ENCODE assay signal across 9 cellular contexts in the genomic region with DNA sequence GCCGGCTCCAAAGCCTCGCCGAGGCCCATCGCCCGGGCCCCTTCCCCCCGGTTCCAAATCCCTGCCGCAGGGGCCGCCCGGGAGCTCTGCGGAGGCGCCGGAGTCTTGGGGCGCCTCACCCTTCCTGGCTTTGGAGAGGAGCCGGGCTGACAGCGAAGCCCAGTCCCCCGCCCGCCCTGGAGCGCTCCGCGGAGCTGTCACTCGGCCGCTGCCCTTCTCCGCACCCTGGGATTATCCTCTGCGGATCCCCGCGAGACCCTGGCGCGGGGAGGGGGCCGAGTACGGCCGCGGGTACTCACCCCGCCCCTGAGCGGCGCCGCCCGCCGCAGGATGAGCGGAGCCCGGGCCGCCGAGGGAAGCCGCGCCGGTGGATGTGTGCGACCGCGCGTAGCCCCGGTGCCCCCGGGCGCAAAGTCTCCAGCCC. TPM values are rescaled to one million over a fixed set of nuclear protein-coding genes. Genes with fewer than 3 reads are reported as not detected.
DNase-seq lines count a peak whose midpoint lies in the region; ATAC-seq, FAIRE-seq and TF ChIP-seq lines count a peak whose summit lies in the region.
"Had no signal": no experiment of that assay in that cellular context is flagged by ENCODE, and none has a peak within 500 bp of the region (broad histone marks: within the 10 kb centered on the region; RNA-seq: fewer than 3 reads in every experiment).

No MANE protein-coding gene starts in this region.

- ATAC-seq in HG02884 (IDR thresholded peaks at IDR 0.05; ENCODE audit: unreplicated experiment), result peak; percentile 52
- ATAC-seq in HepG2, result peak; percentile 88

- H3K9ac ChIP-seq in HepG2 (ENCODE audit: insufficient read depth, low read depth, low read length), result no peak overlapping the region

- no peaks in the 10 kb centered on the region for H3K79me2 ChIP-seq in HepG2 (ENCODE audit: insufficient read depth, low read length)

- H2AFZ ChIP-seq in HepG2 (ENCODE audit: low read length), result no peak overlapping the region

- H3K4me3 ChIP-seq in AG09309 (ENCODE audit: control insufficient read depth, low read depth, low read length), result peak overlapping the region; percentile 39
- peak overlapping the region; percentile 41 to 65 (median 62) for H3K4me3 ChIP-seq in breast epithelium
- H3K4me3 ChIP-seq in HepG2 (replicated peaks in 1 of 3; ENCODE audit: insufficient read depth in 1 of 3, low read depth in 2 of 3, low read length in 3 of 3), result peak overlapping the region; percentile 45 to 64 (median 53); a peak in 4 of 6 replicates

- WGBS in HepG2 (ENCODE audit: low lambda C conversion rate), result 20% methylated on average over 3 of the region's 52 CpGs

- no peak for TF ChIP-seq RAD21 in HepG2 (CRISPR knock-in tag; IDR thresholded peaks at IDR 0.05)

- H3K9me3 Mint-ChIP-seq in type B pancreatic cell, result no peaks in the 10 kb centered on the region
- H3K9me3 Mint-ChIP-seq in activated T-helper 2 cell treated with anti-CD3 and anti-CD28 coated beads, Interferon-gamma antibody, Interleukin-2, Interleukin-4, amounts not matched to agents 10 μg/mL and 5 μg/mL and 100 μg/mL, durations not matched to agents 14 hours and 24 hours and 36 hours, result peaks cover 10% of the 10 kb centered on the region
- no peaks in the 10 kb centered on the region for H3K9me3 Mint-ChIP-seq in activated CD4-positive, alpha-beta memory T cell treated with anti-CD3 and anti-CD28 coated beads for 36 hours

- TF ChIP-seq CTCF in AG09309 (IDR thresholded peaks at IDR 0.05; ENCODE audit: control insufficient read depth, insufficient read depth, low read depth, low read length, missing control alignments) (no peak), breast epithelium (IDR thresholded peaks at IDR 0.05) (no peak), HepG2 (CRISPR knock-in tag; IDR thresholded peaks at IDR 0.05) (no peak), type B pancreatic cell (conservative IDR thresholded peaks at IDR 0.05) (no peak)

- H4K20me1 ChIP-seq in HepG2 (ENCODE audit: insufficient read depth, low read length), result no peaks in the 10 kb centered on the region

- TF ChIP-seq POLR2A in breast epithelium (IDR thresholded peaks at IDR 0.05) (no peak), HepG2 (IDR thresholded peaks at IDR 0.05; ENCODE audit: insufficient read depth in 1 of 2, low read depth in 2 of 2, low read length in 2 of 2) (no peak)

- in situ Hi-C loops in HepG2 (cut with HindIII; ENCODE audit: extremely low pct_ligation_motif_present, low pct_unique_long_range_greater_than_20kb), result no loop called here

- H3K27me3 ChIP-seq in breast epithelium, result peaks cover 3 to 29% of the 10 kb centered on the region in 2 donors
- H3K27me3 ChIP-seq in HepG2 (ENCODE audit: control insufficient read depth in 1 of 2, insufficient read depth in 2 of 2, low read length in 2 of 2), result peaks cover 0 to 24% of the 10 kb centered on the region in 2 experiments; a peak in 4 of 5 replicates

- no peaks in the 10 kb centered on the region for H3K36me3 Mint-ChIP-seq in type B pancreatic cell
- H3K36me3 Mint-ChIP-seq in activated T-helper 2 cell treated with anti-CD3 and anti-CD28 coated beads, Interferon-gamma antibody, Interleukin-2, Interleukin-4, amounts not matched to agents 10 μg/mL and 5 μg/mL and 100 μg/mL, durations not matched to agents 14 hours and 24 hours and 36 hours (ENCODE audit: low read depth), result no peaks in the 10 kb centered on the region
- H3K36me3 Mint-ChIP-seq in activated CD4-positive, alpha-beta memory T cell treated with anti-CD3 and anti-CD28 coated beads for 36 hours, result peaks cover 2% of the 10 kb centered on the region

- intact Hi-C loops in breast epithelium (cut with DNase I; ENCODE audit: low total_unique reads) (no loop called here), HepG2 (cut with micrococcal nuclease; ENCODE audit: unreplicated experiment) (no loop called here)
- intact Hi-C loops in activated T-helper 2 cell treated with anti-CD3 and anti-CD28 coated beads, Interferon-gamma antibody, Interleukin-2, Interleukin-4, amounts not matched to agents 10 μg/mL and 5 μg/mL and 100 μg/mL, durations not matched to agents 14 hours and 24 hours and 36 hours (cut with micrococcal nuclease), result loop anchor here (5.0 kb wide), 1 partner anchor 1059 kb away; no protein-coding TSS in a partner anchor
- intact Hi-C loops in activated CD4-positive, alpha-beta memory T cell treated with anti-CD3 and anti-CD28 coated beads for 36 hours (cut with micrococcal nuclease), result no loop called here

- H3K27ac ChIP-seq in breast epithelium (no peak overlapping the region), HepG2 (ENCODE audit: extremely low read length, insufficient read depth, low read length) (no peak overlapping the region)

- H3K4me1 ChIP-seq in breast epithelium, result no peaks in the 10 kb centered on the region
- no peaks in the 10 kb centered on the region for H3K4me1 ChIP-seq in HepG2 (ENCODE audit: insufficient read depth, low read length)

- no peak for FAIRE-seq in HepG2 (lab: Jason Lieb, UNC)
- no peak for FAIRE-seq in RCC 7860 (lab: Jason Lieb, UNC)

- CTCF ChIA-PET in HepG2 (lab: Yijun Ruan, JAX; ENCODE audit: low intra/inter-chr PET ratio, low total read pairs), result no interaction called here
- CTCF ChIA-PET in activated CD4-positive, alpha-beta memory T cell treated with anti-CD3 and anti-CD28 coated beads for 36 hours (lab: Charles Lee), result no interaction called here

- H3K4me3 Mint-ChIP-seq in type B pancreatic cell, result peak overlapping the region; percentile 91
- H3K4me3 Mint-ChIP-seq in activated T-helper 2 cell treated with anti-CD3 and anti-CD28 coated beads, Interferon-gamma antibody, Interleukin-2, Interleukin-4, amounts not matched to agents 10 μg/mL and 5 μg/mL and 100 μg/mL, durations not matched to agents 14 hours and 24 hours and 36 hours (ENCODE audit: low read depth), result no peak overlapping the region
- H3K4me3 Mint-ChIP-seq in activated CD4-positive, alpha-beta memory T cell treated with anti-CD3 and anti-CD28 coated beads for 36 hours, result no peak overlapping the region
- H3K4me3 Mint-ChIP-seq: central memory CD8-positive, alpha-beta T cell had no signal

- peak overlapping the region; percentile 70 for H3K4me2 ChIP-seq in HepG2 (ENCODE audit: low read depth, low read length)

- POLR2A ChIA-PET in HepG2 (lab: Yijun Ruan, JAX), result no interaction called here
- POLR2A ChIA-PET in activated CD4-positive, alpha-beta memory T cell treated with anti-CD3 and anti-CD28 coated beads for 36 hours (lab: Charles Lee), result no interaction called here

- H3K4me1 Mint-ChIP-seq in type B pancreatic cell (ENCODE audit: unreplicated experiment), result no peaks in the 10 kb centered on the region
- no peaks in the 10 kb centered on the region for H3K4me1 Mint-ChIP-seq in activated T-helper 2 cell treated with anti-CD3 and anti-CD28 coated beads, Interferon-gamma antibody, Interleukin-2, Interleukin-4, amounts not matched to agents 10 μg/mL and 5 μg/mL and 100 μg/mL, durations not matched to agents 14 hours and 24 hours and 36 hours (ENCODE audit: low read depth)
- H3K4me1 Mint-ChIP-seq in activated CD4-positive, alpha-beta memory T cell treated with anti-CD3 and anti-CD28 coated beads for 36 hours (ENCODE audit: low read depth), result peaks cover 3% of the 10 kb centered on the region
- H3K4me1 Mint-ChIP-seq: central memory CD8-positive, alpha-beta T cell had no signal

- no peaks in the 10 kb centered on the region for H3K36me3 ChIP-seq in breast epithelium
- no peaks in the 10 kb centered on the region for H3K36me3 ChIP-seq in HepG2 (replicated peaks in 1 of 2; ENCODE audit: control insufficient read depth in 1 of 2, insufficient read depth in 2 of 2, low read length in 2 of 2)

- H3K27ac Mint-ChIP-seq in type B pancreatic cell, result no peak overlapping the region
- no peak overlapping the region for H3K27ac Mint-ChIP-seq in activated T-helper 2 cell treated with anti-CD3 and anti-CD28 coated beads, Interferon-gamma antibody, Interleukin-2, Interleukin-4, amounts not matched to agents 10 μg/mL and 5 μg/mL and 100 μg/mL, durations not matched to agents 14 hours and 24 hours and 36 hours
- H3K27ac Mint-ChIP-seq in activated CD4-positive, alpha-beta memory T cell treated with anti-CD3 and anti-CD28 coated beads for 36 hours, result no peak overlapping the region

- no peak for TF ChIP-seq EP300 in HepG2 (IDR thresholded peaks at IDR 0.05; ENCODE audit: low read depth in 2 of 2, low read length in 2 of 2)
- no peak for TF ChIP-seq EP300 in HepG2 (CRISPR knock-in tag; IDR thresholded peaks at IDR 0.05; ENCODE audit: borderline replicate concordance)

- no TSS peak for BruUV-seq in HepG2 (replicated peaks; lab: Mats Ljungman, UMichigan)

- H3K9me3 ChIP-seq in breast epithelium (peaks cover 0 to 5% of the 10 kb centered on the region in 2 donors), HepG2 (ENCODE audit: low read length) (0 out of 2 replicates have a peak, but pooled peaks cover 4% of the 10 kb centered on the region)

- DNase-seq in AG09309 (ENCODE audit: low read depth) (no peak), breast epithelium (ENCODE audit: low spot score in 2 of 2) (no peak), HepG2 (ENCODE audit: low spot score) (no peak), type B pancreatic cell (ENCODE audit: extremely low spot score, unreplicated experiment) (peak; percentile 69), RCC 7860 (ENCODE audit: low spot score) (no peak)
- no peak for DNase-seq in activated T-helper 2 cell treated with anti-CD3 and anti-CD28 coated beads, Interferon-gamma antibody, Interleukin-2, Interleukin-4, amounts not matched to agents 10 μg/mL and 5 μg/mL and 100 μg/mL, durations not matched to agents 14 hours and 24 hours and 36 hours (ENCODE audit: low spot score)
- no peak for DNase-seq in activated CD4-positive, alpha-beta memory T cell treated with anti-CD3 and anti-CD28 coated beads for 36 hours

- H3K27me3 Mint-ChIP-seq in type B pancreatic cell, result peaks cover 71% of the 10 kb centered on the region
- peaks cover 35% of the 10 kb centered on the region for H3K27me3 Mint-ChIP-seq in activated T-helper 2 cell treated with anti-CD3 and anti-CD28 coated beads, Interferon-gamma antibody, Interleukin-2, Interleukin-4, amounts not matched to agents 10 μg/mL and 5 μg/mL and 100 μg/mL, durations not matched to agents 14 hours and 24 hours and 36 hours (ENCODE audit: low read depth)
- H3K27me3 Mint-ChIP-seq in activated CD4-positive, alpha-beta memory T cell treated with anti-CD3 and anti-CD28 coated beads for 36 hours, result peaks cover 25% of the 10 kb centered on the region

RNA-seq across cellular contexts. Expression of gene SNAP91, which starts 0.3 kb away (rescaled TPM):
- total RNA-seq in breast epithelium (1 to 10 TPM in 1 of 3 donors, under 1 TPM in 1, not detected in 1; 0.66 to 3.2 TPM), HepG2 (2016; rRNA removed; fragmentation: Illumina TruSeq; extraction: Trizol) (not detected in 2 replicates), type B pancreatic cell (ENCODE audit: low replicate concordance) (3.0 and 3.4 TPM in 2 replicates)
- not detected in 2 replicates for total RNA-seq in HepG2 (2016; cell fraction: cytosol; rRNA removed; fragmentation: Illumina TruSeq; extraction: Trizol; ENCODE audit: low read depth)
- not detected in 2 replicates for total RNA-seq in HepG2 (2016; cell fraction: insoluble cytoplasmic fraction; rRNA removed; fragmentation: Illumina TruSeq; extraction: Trizol)
- total RNA-seq in HepG2 (2016; cell fraction: membrane; rRNA removed; fragmentation: Illumina TruSeq; extraction: Trizol), result not detected in 2 replicates
- not detected in 2 replicates for total RNA-seq in HepG2 (2016; cell fraction: nucleus; rRNA removed; fragmentation: Illumina TruSeq; extraction: Trizol)
- not detected in 2 replicates for polyA plus RNA-seq in HepG2 (2011; rRNA removed)
- polyA plus RNA-seq in HepG2 (2011; cell fraction: cytosol; rRNA removed), result not detected in 2 replicates
- polyA plus RNA-seq in HepG2 (2011; cell fraction: nucleus; rRNA removed), result not detected in 2 replicates
- not detected in 2 replicates for polyA plus RNA-seq in HepG2 (2012)
- not detected in 2 replicates for polyA plus RNA-seq in HepG2 (2016; cell fraction: cytosol; fragmentation: Illumina TruSeq; extraction: Trizol; ENCODE audit: low read depth)
- not detected in 2 replicates for polyA plus RNA-seq in HepG2 (2016; cell fraction: insoluble cytoplasmic fraction; fragmentation: Illumina TruSeq; extraction: Trizol; ENCODE audit: low read depth)
- not detected in 2 replicates for polyA plus RNA-seq in HepG2 (2016; cell fraction: membrane; fragmentation: Illumina TruSeq; extraction: Trizol; ENCODE audit: low read depth)
- not detected in 2 replicates for polyA plus RNA-seq in HepG2 (2016; cell fraction: nucleus; fragmentation: Illumina TruSeq; extraction: Trizol; ENCODE audit: insufficient read depth, low read depth)
- not detected in 2 replicates for polyA minus RNA-seq in HepG2 (2011; rRNA and poly(A)+ RNA removed; ENCODE audit: low replicate concordance)
- polyA minus RNA-seq in HepG2 (2011; cell fraction: cytosol; rRNA and poly(A)+ RNA removed), result not detected in 2 replicates
- not detected in 2 replicates for polyA minus RNA-seq in HepG2 (2011; cell fraction: nucleus; rRNA and poly(A)+ RNA removed)
- not detected in 2 replicates for total RNA-seq in activated T-helper 2 cell treated with anti-CD3 and anti-CD28 coated beads, Interferon-gamma antibody, Interleukin-2, Interleukin-4, amounts not matched to agents 10 μg/mL and 5 μg/mL and 100 μg/mL, durations not matched to agents 14 hours and 24 hours and 36 hours
- not detected for total RNA-seq in activated CD4-positive, alpha-beta memory T cell treated with anti-CD3 and anti-CD28 coated beads for 36 hours
